Comparison of ENCODE assay signal across 25 cellular contexts in the genomic region with DNA sequence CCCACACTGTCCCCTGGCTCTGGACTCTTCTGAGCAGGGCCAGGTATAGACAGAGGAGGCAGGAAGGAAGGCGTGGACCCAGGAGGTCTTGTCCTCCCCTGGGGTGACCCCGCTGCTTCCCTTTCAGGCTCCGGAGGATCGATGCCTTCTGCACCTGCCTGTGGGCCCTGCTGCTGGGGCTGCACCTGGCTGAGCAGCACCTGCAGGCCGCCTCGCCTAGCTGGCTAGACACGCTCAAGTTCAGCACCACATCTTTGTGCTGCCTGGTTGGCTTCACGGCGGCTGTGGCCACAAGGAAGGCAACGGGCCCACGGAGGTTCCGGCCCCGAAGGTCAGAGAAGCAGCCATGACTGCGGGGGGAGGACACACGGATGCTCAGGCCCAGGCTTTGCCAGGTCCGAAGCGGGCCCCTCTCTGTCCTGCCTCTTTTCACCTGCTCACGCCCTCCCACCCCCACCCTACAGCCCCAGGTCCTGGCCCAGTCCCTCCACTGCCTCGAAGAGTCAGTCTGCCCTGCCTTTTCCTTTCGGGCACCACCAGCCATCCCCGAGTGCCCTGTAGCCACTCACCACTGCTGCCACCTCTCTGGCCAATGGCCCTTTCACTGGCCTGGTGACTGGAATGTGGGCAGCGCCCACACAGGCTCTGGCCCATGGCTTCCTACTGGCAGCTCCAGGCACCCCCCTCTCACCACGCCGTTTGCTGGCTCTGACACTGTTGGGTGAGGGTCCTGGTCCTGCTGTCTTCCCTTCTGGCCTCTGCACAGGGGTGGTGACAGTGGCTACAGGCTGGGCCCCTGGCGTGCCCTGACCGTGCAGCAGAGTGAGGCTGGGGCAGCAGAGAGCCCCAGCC. TPM values are rescaled to one million over a fixed set of nuclear protein-coding genes. Genes with fewer than 3 reads are reported as not detected.
DNase-seq lines count a peak whose midpoint lies in the region; ATAC-seq and TF ChIP-seq lines count a peak whose summit lies in the region.
"Had no signal": no experiment of that assay in that cellular context is flagged by ENCODE, and none has a peak within 500 bp of the region (broad histone marks: within the 10 kb centered on the region; RNA-seq: fewer than 3 reads in every experiment).

No MANE protein-coding gene starts in this region.

- in situ Hi-C loops in IMR-90 (cut with MboI; ENCODE audit: low sequenced_read_pairs): no loop called here

- no peak overlapping the region for H3K27ac ChIP-seq in IMR-90 (ENCODE audit: insufficient read depth, low read length)
- no peak overlapping the region for H3K27ac ChIP-seq in spleen
- H3K27ac ChIP-seq: 22Rv1, HL-60, PC-9, SJCRH30 had no signal

- H4K8ac ChIP-seq in IMR-90 (ENCODE audit: low read depth in 2 of 2, low read length in 2 of 2): no peak overlapping the region

- no peak overlapping the region for H3K4me2 ChIP-seq in IMR-90 (ENCODE audit: low read depth, low read length)
- H3K4me2 ChIP-seq: PC-9 had no signal

- H3K14ac ChIP-seq in IMR-90 (replicated peaks; ENCODE audit: low read depth, low read length): no peak overlapping the region

- DNase-seq in NCI-H1417 (lab: John Stamatoyannopoulos, UW) (peak; percentile 33 to 71 (median 45)), NCI-H1417 treated with DMSO at 0.1 percent for 48 hours (lab: John Stamatoyannopoulos, UW) (no peak), IMR-90 (no peak), WTC11 (ENCODE audit: low spot score) (no peak), spleen (peak; percentile 70), NCI-H446 (lab: John Stamatoyannopoulos, UW) (no peak)
- DNase-seq: BE2C; GOT3; HCEC 1CT; Kasumi-1; NCI-H1092 treated with DMSO at 0.1 percent for 48 hours; NCI-H1694 treated with DMSO at 0.1 percent for 48 hours; NCI-H2081 treated with DMSO at 0.1 percent for 48 hours; NCI-H2171; NCI-H226; NCI-H524 treated with DMSO at 0.1 percent for 48 hours; NCI-H82; NK-92 treated with Interleukin-12 subunit alpha and Interleukin-12 subunit beta, amount 100 ng/mL, for 24 hours; PC-9; SJCRH30 had no signal

- H3K4me1 ChIP-seq in IMR-90 (ENCODE audit: control insufficient read depth, insufficient read depth, low read length) (no peaks in the 10 kb centered on the region; the same call in 1 of the 2 replicates), spleen (no peaks in the 10 kb centered on the region)
- H3K4me1 ChIP-seq: SJCRH30 had no signal

- no peaks in the 10 kb centered on the region for H3K27me3 ChIP-seq in IMR-90 (ENCODE audit: control insufficient read depth, insufficient read depth, low read length)
- no peaks in the 10 kb centered on the region for H3K27me3 ChIP-seq in spleen (replicated peaks in 1 of 7)
- H3K27me3 ChIP-seq: BE2C, SJCRH30 had no signal

- H3K36me3 Mint-ChIP-seq in WTC11: peaks cover 7% of the 10 kb centered on the region

- TF ChIP-seq POLR2A in IMR-90 (IDR thresholded peaks at IDR 0.05; ENCODE audit: low read depth, low read length): no peak
- no peak for TF ChIP-seq POLR2A in spleen (IDR thresholded peaks at IDR 0.05)

- no peak overlapping the region for H4K91ac ChIP-seq in IMR-90 (ENCODE audit: insufficient read depth, low read depth, low read length)

- no peak for TF ChIP-seq RAD21 in IMR-90 (IDR thresholded peaks at IDR 0.05; ENCODE audit: low read length)

- H2BK5ac ChIP-seq in IMR-90 (ENCODE audit: low read depth, low read length, poor library complexity, severe bottlenecking): no peak overlapping the region

- H2AK5ac ChIP-seq in IMR-90 (ENCODE audit: low read depth, low read length): no peak overlapping the region

- no peak overlapping the region for H3K56ac ChIP-seq in IMR-90 (ENCODE audit: extremely low read depth, insufficient read depth, low read length)

- H3K4ac ChIP-seq in IMR-90 (ENCODE audit: low read depth, low read length): no peak overlapping the region

- no peak overlapping the region for H3K9ac ChIP-seq in IMR-90 (ENCODE audit: low read depth, low read length)

- H3K4me3 Mint-ChIP-seq in WTC11: no peak overlapping the region

- no peak for ATAC-seq in IMR-90 (ENCODE audit: low read depth)
- ATAC-seq in WTC11: no peak
- no peak for ATAC-seq in HG02973 (IDR thresholded peaks at IDR 0.05; ENCODE audit: unreplicated experiment)
- ATAC-seq: Right ventricle myocardium inferior, SK-N-SH treated with all-trans-retinoic acid at 6 μM for 48 hours had no signal

- 0 out of 4 replicates have a peak, but pooled peaks cover 0 to under 1% of the 10 kb centered on the region in 2 experiments for H3K79me1 ChIP-seq in IMR-90 (ENCODE audit: low read depth in 1 of 2, low read length in 2 of 2)

- intact Hi-C loops in IMR-90 (cut with micrococcal nuclease) (no loop called here), spleen (cut with DNase I; ENCODE audit: low total_unique reads) (no loop called here)

- BruUV-seq in IMR-90 (replicated peaks; lab: Mats Ljungman, UMichigan): no TSS peak

- dilution Hi-C loops in IMR-90 (cut with HindIII; ENCODE audit: low sequenced_read_pairs, unreplicated experiment): no loop called here

- H3K18ac ChIP-seq in IMR-90 (ENCODE audit: low read depth, low read length): no peak overlapping the region

- CTCF ChIA-PET in IMR-90 (lab: Yijun Ruan, JAX): no interaction called here
- CTCF ChIA-PET in WTC11 (lab: Charles Lee): no interaction called here

- no peaks in the 10 kb centered on the region for H3K9me1 ChIP-seq in IMR-90 (ENCODE audit: insufficient read depth, low read length)

- POLR2A ChIA-PET in IMR-90 (lab: Charles Lee; ENCODE audit: unreplicated experiment) (no interaction called here), WTC11 (lab: Charles Lee) (no interaction called here)

- TF ChIP-seq CTCF in IMR-90 (conservative IDR thresholded peaks at IDR 0.05; ENCODE audit: low read depth, low read length) (no peak), WTC11 (IDR thresholded peaks at IDR 0.05) (no peak), spleen (IDR thresholded peaks at IDR 0.05 in 8 of 11, conservative IDR thresholded peaks at IDR 0.05 in 3 of 11) (no peak)

- no peak overlapping the region for H4K5ac ChIP-seq in IMR-90 (ENCODE audit: low read depth, low read length)

- H3K4me3 ChIP-seq in IMR-90 (ENCODE audit: insufficient read depth, low read depth, low read length) (no peak overlapping the region), spleen (no peak overlapping the region)
- H3K4me3 ChIP-seq: PC-9, SJCRH30 had no signal

- no peak overlapping the region for H3K23ac ChIP-seq in IMR-90 (ENCODE audit: low read depth, low read length)

- H2AK9ac ChIP-seq in IMR-90 (replicated peaks; ENCODE audit: low read depth, low read length, poor library complexity): peak overlapping the region; percentile 13

- H3K9me3 ChIP-seq in IMR-90 (ENCODE audit: control insufficient read depth, insufficient read depth, low read length) (no peaks in the 10 kb centered on the region), spleen (no peaks in the 10 kb centered on the region)
- H3K9me3 ChIP-seq: BE2C, SJCRH30 had no signal

- H4K20me1 ChIP-seq in IMR-90 (ENCODE audit: insufficient read depth, low read length): no peaks in the 10 kb centered on the region; the same call in 1 of the 2 replicates

- H2BK15ac ChIP-seq in IMR-90 (ENCODE audit: low read depth, low read length): no peak overlapping the region

- H3K36me3 ChIP-seq in IMR-90 (ENCODE audit: control insufficient read depth, insufficient read depth, low read length): peaks cover 29% of the 10 kb centered on the region; the same call in 1 of the 2 replicates
- peaks cover 0 to 99% (median 54%) of the 10 kb centered on the region in 6 donors for H3K36me3 ChIP-seq in spleen

- no peak overlapping the region for H2BK20ac ChIP-seq in IMR-90 (ENCODE audit: low read depth, low read length)

- no peak overlapping the region for H3K27ac Mint-ChIP-seq in WTC11

- H3K9me3 Mint-ChIP-seq in WTC11: no peaks in the 10 kb centered on the region

- H2BK120ac ChIP-seq in IMR-90 (ENCODE audit: low read depth, low read length): no peak overlapping the region

- H3K27me3 Mint-ChIP-seq in WTC11 (ENCODE audit: low read depth): no peaks in the 10 kb centered on the region

- H3K4me1 Mint-ChIP-seq in WTC11: no peaks in the 10 kb centered on the region

- no peak overlapping the region for H2AFZ ChIP-seq in IMR-90 (replicated peaks; ENCODE audit: low read length, poor library complexity)
- H2AFZ ChIP-seq: PC-9 had no signal

- WGBS in IMR-90 (ENCODE audit: extremely low coverage in 2 of 2, insufficient read length in 1 of 2), 2 experiments: 93% methylated on average over 20 of the region's 26 CpGs; no CpG with 5 or more reads in 1 of the 2 experiments
- 70 to 96% (median 93%) methylated on average over 15 to 26 of the region's 26 CpGs for WGBS in spleen, 5 donors

TF ChIP-seq in IMR-90, 13 proteins besides CTCF, POLR2A, EP300 and RAD21 (continues in another document):
- TF ChIP-seq SMC3 (IDR thresholded peaks at IDR 0.05; ENCODE audit: low read depth, low read length) (no peak), CEBPB (IDR thresholded peaks at IDR 0.05; ENCODE audit: low read depth, low read length) (no peak), RFX5 (IDR thresholded peaks at IDR 0.05; ENCODE audit: low read depth, low read length) (no peak), RCOR1 (IDR thresholded peaks at IDR 0.05; ENCODE audit: insufficient replicate concordance, low read length) (no peak)

TF ChIP-seq in WTC11, 78 proteins besides CTCF, POLR2A, EP300 and RAD21:
- TF ChIP-seq FOXP1 (CRISPR knock-in tag; IDR thresholded peaks at IDR 0.05; ENCODE audit: borderline replicate concordance) (0 out of 2 replicates have a peak, but pooled peaks have one; percentile 25), TCF7 (CRISPR knock-in tag; IDR thresholded peaks at IDR 0.05; ENCODE audit: low read depth) (no peak), ZNF232 (CRISPR knock-in tag; IDR thresholded peaks at IDR 0.05) (no peak)

RNA-seq across cellular contexts. Expression of gene TMEM201, which starts 13.5 kb away (rescaled TPM):
- total RNA-seq in IMR-90 (2012; rRNA removed): 1.3 and 1.9 TPM in 2 replicates
- 8.7 and 9.4 TPM in 2 replicates for polyA plus RNA-seq in IMR-90 (2012; rRNA removed)
- polyA plus RNA-seq in IMR-90 (2012; cell fraction: cytosol; rRNA removed): 5.6 and 9.3 TPM in 2 replicates
- polyA plus RNA-seq in IMR-90 (2012; cell fraction: nucleus; rRNA removed; ENCODE audit: low replicate concordance): 11.7 and 31.4 TPM in 2 replicates
- total RNA-seq in WTC11 (2021): 25.9 to 30.4 TPM (median 26.7 TPM) in 3 replicates
- 10 to 100 TPM in 1 of 7 donors, 1 to 10 TPM in 6; 5.6 to 11.6 (median 9.1) TPM for total RNA-seq in spleen
- 1 to 10 TPM; 2.5 to 5.2 (median 3.0) TPM for polyA plus RNA-seq in spleen

RNA-seq across cellular contexts. Expression of gene PIK3CD, which starts 49.4 kb away (rescaled TPM):
- total RNA-seq in IMR-90 (2012; rRNA removed) (5.0 and 5.6 TPM in 2 replicates), WTC11 (2021) (17.9 to 23.1 TPM (median 20.2 TPM) in 3 replicates), spleen (100 to 1,000 TPM in 5 of 7 donors, 10 to 100 TPM in 2; 89.4 to 186 (median 130) TPM)
- polyA plus RNA-seq in IMR-90 (2012; rRNA removed) (12.1 and 13.6 TPM in 2 replicates), spleen (10 to 100 TPM; 26.8 to 52.1 (median 43.2) TPM)
- 9.1 and 12.9 TPM in 2 replicates for polyA plus RNA-seq in IMR-90 (2012; cell fraction: cytosol; rRNA removed)
- polyA plus RNA-seq in IMR-90 (2012; cell fraction: nucleus; rRNA removed; ENCODE audit: low replicate concordance): 34.1 and 56.0 TPM in 2 replicates

Comparison
In these comparisons a context has a peak if more than half of its experiments do, and no peak if none do; other contexts are left out.
1. DNase-seq: peak in NCI-H1417 (3 of 3) and spleen (single experiment); none in NCI-H1417 treated with DMSO at 0.1 percent for 48 hours (single experiment), IMR-90 (single experiment), WTC11 (single experiment) and NCI-H446 (0 of 2).